ENCODE assay signal across 19 cellular contexts in the genomic region with DNA sequence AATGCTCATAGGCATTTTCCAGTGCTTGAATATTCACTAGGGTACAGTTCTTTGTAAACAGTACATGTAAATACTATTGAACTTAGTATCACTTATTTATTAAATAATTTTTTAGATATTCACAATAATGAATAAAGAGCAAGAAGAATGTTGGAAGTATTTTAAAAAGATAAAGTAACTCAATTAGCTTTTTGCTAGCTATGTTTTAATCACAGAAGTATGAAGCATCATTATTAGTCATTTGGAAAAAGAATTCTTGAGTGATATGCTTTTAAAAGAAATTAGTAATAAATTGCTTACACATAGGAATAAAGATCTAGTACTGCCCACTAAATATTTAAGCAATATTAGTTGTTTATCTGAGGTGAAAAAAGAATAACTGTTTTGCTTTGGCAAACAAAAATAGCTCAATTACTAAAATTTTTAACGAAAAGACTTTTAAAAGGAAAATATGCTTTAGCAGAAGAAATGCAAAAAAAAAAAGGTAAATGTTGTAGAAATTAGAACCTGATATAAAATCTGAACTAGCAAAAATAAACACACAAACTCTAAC.
"Had no signal": no experiment of that assay in that cellular context is flagged by ENCODE, and none has a peak within 500 bp of the region (broad histone marks: within the 10 kb centered on the region; RNA-seq: fewer than 3 reads in every experiment).

No MANE protein-coding gene starts in this region.

- H3K9me3 ChIP-seq: esophagus muscularis mucosa, gastroesophageal sphincter, suprapubic skin, tibial artery, upper lobe of left lung had no signal

- H3K27me3 ChIP-seq: esophagus muscularis mucosa, gastroesophageal sphincter, suprapubic skin, tibial artery, upper lobe of left lung had no signal

- ATAC-seq: effector memory CD8-positive, alpha-beta T cell; gastroesophageal sphincter; natural killer cell; right cardiac atrium; stimulated activated effector memory CD8-positive, alpha-beta T cell treated with anti-CD3 and anti-CD28 coated beads, Interleukin-12 subunit alpha, Interleukin-12 subunit beta, amount 100 ng/mL, for 72 hours; stimulated activated naive CD8-positive, alpha-beta T cell treated with anti-CD3 and anti-CD28 coated beads, Interleukin-15, Interleukin-2, amounts not matched to agents 100 U/mL and 50 U/mL, for 24 hours had no signal

- DNase-seq: effector memory CD8-positive, alpha-beta T cell; glutamatergic neuron; immature natural killer cell; left colon; mammary epithelial cell; natural killer cell; posterior cingulate gyrus; right cardiac atrium; stimulated activated CD4-positive, alpha-beta T cell treated with anti-CD3 and anti-CD28 coated beads, Interleukin-2, amount 100 ng/mL, for 48 hours; stimulated activated CD8-positive, alpha-beta memory T cell treated with anti-CD3 and anti-CD28 coated beads, Interleukin-4, amount 100 ng/mL, for 48 hours; stimulated activated naive CD8-positive, alpha-beta T cell treated with anti-CD3 and anti-CD28 coated beads, Interleukin-15, Interleukin-2, amounts not matched to agents 100 U/mL and 50 U/mL, for 24 hours; tibial artery; upper lobe of left lung had no signal

- H3K27ac ChIP-seq: epithelial cell of prostate, suprapubic skin, tibial artery, upper lobe of left lung had no signal

- H3K4me2 ChIP-seq: smooth muscle cell had no signal

- H3K4me3 ChIP-seq: esophagus muscularis mucosa, gastroesophageal sphincter, smooth muscle cell, suprapubic skin, tibial artery, upper lobe of left lung had no signal

- H3K36me3 ChIP-seq: esophagus muscularis mucosa, gastroesophageal sphincter, suprapubic skin, tibial artery, upper lobe of left lung had no signal
